ENCODE assay signal across 11 cellular contexts in the genomic region with DNA sequence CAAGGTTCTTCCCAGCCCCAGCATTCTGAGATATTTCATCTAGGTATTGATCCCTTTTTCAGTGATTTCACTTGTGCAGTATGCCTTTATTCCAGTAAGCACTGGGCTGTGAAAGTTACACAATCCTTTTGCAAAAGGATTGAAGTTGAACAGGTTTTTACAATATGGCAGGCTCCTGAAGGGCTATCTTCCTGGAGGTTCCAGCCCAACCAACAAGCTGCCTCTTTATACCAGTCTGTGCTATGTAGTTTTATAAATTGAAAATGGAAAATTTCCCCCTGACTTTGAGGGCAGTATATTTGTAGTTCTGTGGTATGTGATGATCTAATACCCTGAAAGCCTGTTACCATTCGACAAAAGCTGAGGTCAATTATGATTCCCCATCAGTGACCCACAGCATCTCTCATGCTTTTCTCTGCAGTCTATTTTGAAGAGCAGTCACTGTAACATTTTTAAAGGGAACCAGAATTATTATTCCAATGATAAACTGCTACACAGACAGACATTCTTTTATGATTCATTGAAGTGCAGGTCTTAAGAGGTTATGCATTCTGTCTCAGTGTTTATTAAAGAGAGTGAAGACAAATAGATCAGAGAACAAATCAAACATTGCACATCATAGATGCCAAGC. TPM values are rescaled to one million over a fixed set of nuclear protein-coding genes. Genes with fewer than 3 reads are reported as not detected.
DNase-seq lines count a peak whose midpoint lies in the region; ATAC-seq, FAIRE-seq and TF ChIP-seq lines count a peak whose summit lies in the region.
"Had no signal": no experiment of that assay in that cellular context is flagged by ENCODE, and none has a peak within 500 bp of the region (broad histone marks: within the 10 kb centered on the region; RNA-seq: fewer than 3 reads in every experiment).

No MANE protein-coding gene starts in this region.

- H3K27me3 Mint-ChIP-seq in MCF 10A (ENCODE audit: insufficient read depth, unreplicated experiment) = no peaks in the 10 kb centered on the region
- peaks cover 22 to 49% of the 10 kb centered on the region in 2 donors for H3K27me3 Mint-ChIP-seq in effector memory CD8-positive, alpha-beta T cell

- H3K4me1 ChIP-seq in breast epithelium (peaks cover 4 to 11% of the 10 kb centered on the region in 2 donors), body of pancreas (no peaks in the 10 kb centered on the region), HepG2 (ENCODE audit: insufficient read depth, low read length) (peaks cover 53% of the 10 kb centered on the region), aorta (ENCODE audit: control insufficient read depth in 1 of 2, insufficient read depth in 2 of 2, low read length in 2 of 2) (peaks cover 2 to 9% of the 10 kb centered on the region in 2 donors)

- H3K9me3 Mint-ChIP-seq in MCF 10A (ENCODE audit: unreplicated experiment) = no peaks in the 10 kb centered on the region
- H3K9me3 Mint-ChIP-seq in effector memory CD8-positive, alpha-beta T cell = no peaks in the 10 kb centered on the region
- H3K9me3 Mint-ChIP-seq: activated B cell treated with CpG ODN at 0.5 μM for 24 hours had no signal

- ATAC-seq in body of pancreas = peak; percentile 69
- no peak for ATAC-seq in HepG2
- no peak for ATAC-seq in aorta (ENCODE audit: low FRiP score)
- no peak for ATAC-seq in effector memory CD8-positive, alpha-beta T cell (replicated peaks)
- ATAC-seq in GM21528 (IDR thresholded peaks at IDR 0.05; ENCODE audit: low FRiP score, unreplicated experiment) = no peak

- H3K36me3 ChIP-seq in breast epithelium = no peaks in the 10 kb centered on the region
- no peaks in the 10 kb centered on the region for H3K36me3 ChIP-seq in body of pancreas (replicated peaks in 1 of 2; ENCODE audit: insufficient read depth in 1 of 2, low read depth in 2 of 2)
- no peaks in the 10 kb centered on the region for H3K36me3 ChIP-seq in HepG2 (replicated peaks in 1 of 2; ENCODE audit: control insufficient read depth in 1 of 2, insufficient read depth in 2 of 2, low read length in 2 of 2)
- no peaks in the 10 kb centered on the region for H3K36me3 ChIP-seq in aorta (ENCODE audit: control insufficient read depth in 1 of 2, insufficient read depth in 2 of 2, low read length in 1 of 2)

- no peak overlapping the region for H3K4me2 ChIP-seq in HepG2 (ENCODE audit: low read depth, low read length)

- H3K27me3 ChIP-seq in breast epithelium = no peaks in the 10 kb centered on the region
- H3K27me3 ChIP-seq in body of pancreas = no peaks in the 10 kb centered on the region
- no peaks in the 10 kb centered on the region; a peak in 3 of 5 replicates for H3K27me3 ChIP-seq in HepG2 (ENCODE audit: control insufficient read depth in 1 of 2, insufficient read depth in 2 of 2, low read length in 2 of 2)
- no peaks in the 10 kb centered on the region for H3K27me3 ChIP-seq in aorta (ENCODE audit: control insufficient read depth in 1 of 2, insufficient read depth in 2 of 2, low read length in 1 of 2)

- H3K27ac Mint-ChIP-seq in MCF 10A (ENCODE audit: low read depth, unreplicated experiment) = peak overlapping the region; percentile 11
- H3K27ac Mint-ChIP-seq in effector memory CD8-positive, alpha-beta T cell = no peak overlapping the region
- H3K27ac Mint-ChIP-seq: activated B cell treated with CpG ODN at 0.5 μM for 24 hours, naive B cell had no signal

- CTCF ChIA-PET in MCF 10A (lab: Yijun Ruan, JAX) (no interaction called here), HepG2 (lab: Yijun Ruan, JAX; ENCODE audit: low intra/inter-chr PET ratio, low total read pairs) (no interaction called here)

- H3K4me3 Mint-ChIP-seq in MCF 10A (ENCODE audit: unreplicated experiment) = no peak overlapping the region
- H3K4me3 Mint-ChIP-seq in effector memory CD8-positive, alpha-beta T cell = no peak overlapping the region
- H3K4me3 Mint-ChIP-seq: activated B cell treated with CpG ODN at 0.5 μM for 24 hours, naive B cell had no signal

- in situ Hi-C loops in HepG2 (cut with HindIII; ENCODE audit: extremely low pct_ligation_motif_present, low pct_unique_long_range_greater_than_20kb) = no loop called here

- TF ChIP-seq EP300 in HepG2 (IDR thresholded peaks at IDR 0.05; ENCODE audit: low read depth in 2 of 2, low read length in 2 of 2) (no peak), HepG2 (CRISPR knock-in tag; IDR thresholded peaks at IDR 0.05; ENCODE audit: borderline replicate concordance) (no peak)

- 50 to 83% methylated on average over 1 of the region's 1 CpG for WGBS in body of pancreas, 2 donors
- 19% methylated on average over 1 of the region's 1 CpG for WGBS in HepG2 (ENCODE audit: low lambda C conversion rate)
- 0 to 4% methylated on average over 1 of the region's 1 CpG for WGBS in aorta, 2 donors

- no peaks in the 10 kb centered on the region for H3K9me3 ChIP-seq in breast epithelium
- H3K9me3 ChIP-seq in body of pancreas = no peaks in the 10 kb centered on the region
- H3K9me3 ChIP-seq in HepG2 (ENCODE audit: low read length) = no peaks in the 10 kb centered on the region
- no peaks in the 10 kb centered on the region for H3K9me3 ChIP-seq in aorta (ENCODE audit: control insufficient read depth, low read length)

- no peak for TF ChIP-seq POLR2A in breast epithelium (IDR thresholded peaks at IDR 0.05)
- no peak for TF ChIP-seq POLR2A in body of pancreas (IDR thresholded peaks at IDR 0.05)
- no peak for TF ChIP-seq POLR2A in HepG2 (IDR thresholded peaks at IDR 0.05; ENCODE audit: insufficient read depth in 1 of 2, low read depth in 2 of 2, low read length in 2 of 2)

- no peaks in the 10 kb centered on the region for H4K20me1 ChIP-seq in HepG2 (ENCODE audit: insufficient read depth, low read length)

- H3K36me3 Mint-ChIP-seq in MCF 10A (ENCODE audit: insufficient read depth, unreplicated experiment) = peaks cover 4% of the 10 kb centered on the region
- no peaks in the 10 kb centered on the region for H3K36me3 Mint-ChIP-seq in effector memory CD8-positive, alpha-beta T cell (ENCODE audit: insufficient read depth)
- H3K36me3 Mint-ChIP-seq: naive B cell had no signal

- H3K79me2 ChIP-seq in HepG2 (ENCODE audit: insufficient read depth, low read length) = no peaks in the 10 kb centered on the region

- peaks cover 60% of the 10 kb centered on the region for H3K4me1 Mint-ChIP-seq in MCF 10A (ENCODE audit: insufficient read depth, unreplicated experiment)
- H3K4me1 Mint-ChIP-seq in effector memory CD8-positive, alpha-beta T cell (ENCODE audit: low read depth in 2 of 2) = no peaks in the 10 kb centered on the region
- H3K4me1 Mint-ChIP-seq: activated B cell treated with CpG ODN at 0.5 μM for 24 hours, naive B cell had no signal

- H3K9ac ChIP-seq in HepG2 (ENCODE audit: insufficient read depth, low read depth, low read length) = no peak overlapping the region

- no peak overlapping the region for H2AFZ ChIP-seq in HepG2 (ENCODE audit: low read length)

- TF ChIP-seq CTCF in MCF 10A (IDR thresholded peaks at IDR 0.05; ENCODE audit: unreplicated experiment) = no peak
- no peak for TF ChIP-seq CTCF in breast epithelium (IDR thresholded peaks at IDR 0.05)
- TF ChIP-seq CTCF in body of pancreas (IDR thresholded peaks at IDR 0.05) = no peak
- TF ChIP-seq CTCF in HepG2 (CRISPR knock-in tag; IDR thresholded peaks at IDR 0.05) = no peak

- no peak overlapping the region for H3K4me3 ChIP-seq in breast epithelium
- H3K4me3 ChIP-seq in body of pancreas = no peak overlapping the region
- no peak overlapping the region for H3K4me3 ChIP-seq in HepG2 (replicated peaks in 1 of 3; ENCODE audit: insufficient read depth in 1 of 3, low read depth in 2 of 3, low read length in 3 of 3)
- H3K4me3 ChIP-seq in aorta (ENCODE audit: low read length in 2 of 2) = no peak overlapping the region

- intact Hi-C loops in MCF 10A (cut with micrococcal nuclease) = no loop called here
- intact Hi-C loops in breast epithelium (cut with DNase I; ENCODE audit: low total_unique reads) = no loop called here
- intact Hi-C loops in body of pancreas (cut with DNase I) = no loop called here
- intact Hi-C loops in HepG2 (cut with micrococcal nuclease; ENCODE audit: unreplicated experiment) = no loop called here
- intact Hi-C loops in aorta (cut with DNase I) = no loop called here

- BruUV-seq in MCF 10A (replicated peaks; lab: Mats Ljungman, UMichigan) = no TSS peak
- BruUV-seq in HepG2 (replicated peaks; lab: Mats Ljungman, UMichigan) = no TSS peak

- DNase-seq in MCF 10A (ENCODE audit: unreplicated experiment) = no peak
- no peak for DNase-seq in breast epithelium (ENCODE audit: low spot score in 2 of 2)
- DNase-seq in body of pancreas = no peak
- DNase-seq in HepG2 (ENCODE audit: low spot score) = no peak
- DNase-seq in aorta = no peak
- DNase-seq in effector memory CD8-positive, alpha-beta T cell = no peak
- DNase-seq in GDM1 (lab: John Stamatoyannopoulos, UW) = no peak
- DNase-seq: activated B cell treated with CpG ODN at 0.5 μM for 24 hours, naive B cell, NCI-H1436 had no signal

- no peak for TF ChIP-seq RAD21 in HepG2 (CRISPR knock-in tag; IDR thresholded peaks at IDR 0.05)

- POLR2A ChIA-PET in MCF 10A (lab: Yijun Ruan, JAX) = interaction anchor here (0.6 to 1.2 kb wide), 2 partner anchors 33 to 1126 kb away, joined by 3 read pairs; no protein-coding TSS in a partner anchor
- POLR2A ChIA-PET in HepG2 (lab: Yijun Ruan, JAX) = no interaction called here

- H3K27ac ChIP-seq in breast epithelium = peak overlapping the region in 1 of 2 donors; percentile 23
- peak overlapping the region in 2 of 4 donors; percentile 15 to 43 for H3K27ac ChIP-seq in body of pancreas
- no peak overlapping the region for H3K27ac ChIP-seq in HepG2 (ENCODE audit: extremely low read length, insufficient read depth, low read length)
- peak overlapping the region; percentile 79 to 84 for H3K27ac ChIP-seq in aorta (ENCODE audit: low read depth in 1 of 2, low read length in 2 of 2)

- FAIRE-seq in HepG2 (lab: Jason Lieb, UNC) = no peak

RNA-seq across cellular contexts. Expression of a gene that starts 14.0 kb away (rescaled TPM):
- total RNA-seq in MCF 10A (2022) (486 and 604 TPM in 2 replicates), breast epithelium (100 to 1,000 TPM; 383 to 747 (median 494) TPM), body of pancreas (100 to 1,000 TPM; 167 to 208 TPM), HepG2 (2016; rRNA removed; fragmentation: Illumina TruSeq; extraction: Trizol) (1,135 and 1,941 TPM in 2 replicates), aorta (100 to 1,000 TPM; 410 to 557 TPM)
- 204 and 218 TPM in 2 replicates for total RNA-seq in HepG2 (2016; cell fraction: cytosol; rRNA removed; fragmentation: Illumina TruSeq; extraction: Trizol; ENCODE audit: low read depth)
- 1,133 and 2,031 TPM in 2 replicates for total RNA-seq in HepG2 (2016; cell fraction: insoluble cytoplasmic fraction; rRNA removed; fragmentation: Illumina TruSeq; extraction: Trizol)
- total RNA-seq in HepG2 (2016; cell fraction: membrane; rRNA removed; fragmentation: Illumina TruSeq; extraction: Trizol) = 342 and 376 TPM in 2 replicates
- 391 and 398 TPM in 2 replicates for total RNA-seq in HepG2 (2016; cell fraction: nucleus; rRNA removed; fragmentation: Illumina TruSeq; extraction: Trizol)
- polyA plus RNA-seq in HepG2 (2011; rRNA removed) (199 and 375 TPM in 2 replicates), aorta (1,000 to 10,000 TPM in 1 of 2 donors, 100 to 1,000 TPM in 1; 568 to 1,082 TPM)
- 180 and 322 TPM in 2 replicates for polyA plus RNA-seq in HepG2 (2011; cell fraction: cytosol; rRNA removed)
- polyA plus RNA-seq in HepG2 (2011; cell fraction: nucleus; rRNA removed) = 56.5 and 80.7 TPM in 2 replicates
- polyA plus RNA-seq in HepG2 (2012) = 523 and 688 TPM in 2 replicates
- polyA plus RNA-seq in HepG2 (2016; cell fraction: cytosol; fragmentation: Illumina TruSeq; extraction: Trizol; ENCODE audit: low read depth) = 147 and 158 TPM in 2 replicates
- polyA plus RNA-seq in HepG2 (2016; cell fraction: insoluble cytoplasmic fraction; fragmentation: Illumina TruSeq; extraction: Trizol; ENCODE audit: low read depth) = 1,845 and 2,024 TPM in 2 replicates
- 291 and 300 TPM in 2 replicates for polyA plus RNA-seq in HepG2 (2016; cell fraction: membrane; fragmentation: Illumina TruSeq; extraction: Trizol; ENCODE audit: low read depth)
- 648 and 664 TPM in 2 replicates for polyA plus RNA-seq in HepG2 (2016; cell fraction: nucleus; fragmentation: Illumina TruSeq; extraction: Trizol; ENCODE audit: insufficient read depth, low read depth)
- polyA minus RNA-seq in HepG2 (2011; rRNA and poly(A)+ RNA removed; ENCODE audit: low replicate concordance) = 41.7 and 64.0 TPM in 2 replicates
- 133 and 146 TPM in 2 replicates for polyA minus RNA-seq in HepG2 (2011; cell fraction: cytosol; rRNA and poly(A)+ RNA removed)
- 169 and 178 TPM in 2 replicates for polyA minus RNA-seq in HepG2 (2011; cell fraction: nucleus; rRNA and poly(A)+ RNA removed)

RNA-seq across cellular contexts. Expression of a gene that starts 35.2 kb away (rescaled TPM):
- 0.83 TPM in 1 of 2 replicates, not detected in the other for total RNA-seq in MCF 10A (2022)
- total RNA-seq in breast epithelium = under 1 TPM in 1 of 3 donors, not detected in 2; 0.32 TPM
- total RNA-seq in body of pancreas = not detected
- 0.15 TPM in 2 replicates for total RNA-seq in HepG2 (2016; rRNA removed; fragmentation: Illumina TruSeq; extraction: Trizol)
- 0.53 and 1.1 TPM in 2 replicates for total RNA-seq in HepG2 (2016; cell fraction: cytosol; rRNA removed; fragmentation: Illumina TruSeq; extraction: Trizol; ENCODE audit: low read depth)
- total RNA-seq in HepG2 (2016; cell fraction: insoluble cytoplasmic fraction; rRNA removed; fragmentation: Illumina TruSeq; extraction: Trizol) = 0.28 TPM in 1 of 2 replicates, not detected in the other
- 0.34 and 0.71 TPM in 2 replicates for total RNA-seq in HepG2 (2016; cell fraction: membrane; rRNA removed; fragmentation: Illumina TruSeq; extraction: Trizol)
- 0.41 and 0.75 TPM in 2 replicates for total RNA-seq in HepG2 (2016; cell fraction: nucleus; rRNA removed; fragmentation: Illumina TruSeq; extraction: Trizol)
- 0.11 and 0.20 TPM in 2 replicates for polyA plus RNA-seq in HepG2 (2011; rRNA removed)
- polyA plus RNA-seq in HepG2 (2011; cell fraction: cytosol; rRNA removed) = not detected in 2 replicates
- 0.19 and 0.80 TPM in 2 replicates for polyA plus RNA-seq in HepG2 (2011; cell fraction: nucleus; rRNA removed)
- polyA plus RNA-seq in HepG2 (2012) = 0.17 and 0.27 TPM in 2 replicates
- not detected in 2 replicates for polyA plus RNA-seq in HepG2 (2016; cell fraction: cytosol; fragmentation: Illumina TruSeq; extraction: Trizol; ENCODE audit: low read depth)
- not detected in 2 replicates for polyA plus RNA-seq in HepG2 (2016; cell fraction: insoluble cytoplasmic fraction; fragmentation: Illumina TruSeq; extraction: Trizol; ENCODE audit: low read depth)
- polyA plus RNA-seq in HepG2 (2016; cell fraction: membrane; fragmentation: Illumina TruSeq; extraction: Trizol; ENCODE audit: low read depth) = not detected in 2 replicates
- polyA plus RNA-seq in HepG2 (2016; cell fraction: nucleus; fragmentation: Illumina TruSeq; extraction: Trizol; ENCODE audit: insufficient read depth, low read depth) = not detected in 2 replicates
- 0.23 and 0.32 TPM in 2 replicates for polyA minus RNA-seq in HepG2 (2011; rRNA and poly(A)+ RNA removed; ENCODE audit: low replicate concordance)
- polyA minus RNA-seq in HepG2 (2011; cell fraction: cytosol; rRNA and poly(A)+ RNA removed) = not detected in 2 replicates
- 1.5 and 2.6 TPM in 2 replicates for polyA minus RNA-seq in HepG2 (2011; cell fraction: nucleus; rRNA and poly(A)+ RNA removed)
- total RNA-seq in aorta = under 1 TPM; 0.75 to 0.90 TPM
- polyA plus RNA-seq in aorta = under 1 TPM in 1 of 2 donors, not detected in 1; 0.51 TPM
